Comparison of ENCODE assay signal across 1 cellular context in the genomic region with DNA sequence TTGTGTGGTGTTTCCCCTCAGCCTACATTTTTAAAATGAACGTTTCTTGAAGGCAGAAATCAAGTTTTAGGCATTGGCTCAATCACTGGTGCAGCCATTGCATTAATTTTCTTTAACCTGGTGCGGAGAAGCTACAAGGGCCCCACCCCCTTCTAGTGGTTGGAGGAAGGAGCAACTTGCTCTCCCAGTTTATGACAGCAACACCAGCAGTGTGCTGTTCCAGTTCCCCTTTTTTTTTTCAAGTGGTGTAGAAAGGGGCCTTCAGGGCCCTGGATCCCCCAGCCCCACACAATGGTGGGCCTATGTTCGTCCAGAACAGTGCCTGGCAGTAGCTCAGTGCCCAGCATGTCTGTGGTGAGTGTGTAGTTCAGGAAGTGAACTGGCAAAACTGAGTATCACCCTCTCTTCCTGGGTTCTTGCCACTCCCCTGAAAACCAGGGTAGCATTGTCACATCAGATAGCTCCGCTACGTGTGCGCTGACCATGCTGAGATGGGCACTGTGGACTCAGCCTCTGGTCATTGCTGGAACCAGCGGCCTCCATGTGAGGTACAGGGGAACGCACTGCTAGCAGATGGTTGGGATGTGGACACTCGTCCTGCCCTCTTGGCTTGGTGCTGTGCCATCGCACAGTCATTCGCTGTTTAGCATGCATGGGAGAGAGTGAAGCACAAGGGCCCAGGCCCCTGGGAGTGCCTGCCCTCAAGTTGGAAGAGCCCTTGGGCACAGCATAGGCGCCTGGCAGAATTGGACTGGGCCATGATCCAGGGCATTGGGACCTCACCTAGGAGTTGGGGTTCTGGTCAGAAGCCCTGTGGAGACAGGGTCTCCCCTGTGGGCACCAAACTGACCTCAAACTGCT.
TF ChIP-seq lines count a peak whose summit lies in the region.

No MANE protein-coding gene starts in this region.

TF ChIP-seq in SK-N-SH treated with all-trans-retinoic acid at 6 μM for 48 hours, 23 proteins besides CTCF, POLR2A, EP300 and RAD21 (continued from another document):
- TF ChIP-seq PATZ1 (CRISPR knock-in tag; IDR thresholded peaks at IDR 0.05; ENCODE audit: borderline replicate concordance) (no peak), SNAI2 (CRISPR knock-in tag; IDR thresholded peaks at IDR 0.05) (no peak), TOX (CRISPR knock-in tag; IDR thresholded peaks at IDR 0.05; ENCODE audit: borderline replicate concordance) (no peak), GLIS3 (CRISPR knock-in tag; IDR thresholded peaks at IDR 0.05) (no peak)
